ENCODE assay signal across 8 cellular contexts in the genomic region with DNA sequence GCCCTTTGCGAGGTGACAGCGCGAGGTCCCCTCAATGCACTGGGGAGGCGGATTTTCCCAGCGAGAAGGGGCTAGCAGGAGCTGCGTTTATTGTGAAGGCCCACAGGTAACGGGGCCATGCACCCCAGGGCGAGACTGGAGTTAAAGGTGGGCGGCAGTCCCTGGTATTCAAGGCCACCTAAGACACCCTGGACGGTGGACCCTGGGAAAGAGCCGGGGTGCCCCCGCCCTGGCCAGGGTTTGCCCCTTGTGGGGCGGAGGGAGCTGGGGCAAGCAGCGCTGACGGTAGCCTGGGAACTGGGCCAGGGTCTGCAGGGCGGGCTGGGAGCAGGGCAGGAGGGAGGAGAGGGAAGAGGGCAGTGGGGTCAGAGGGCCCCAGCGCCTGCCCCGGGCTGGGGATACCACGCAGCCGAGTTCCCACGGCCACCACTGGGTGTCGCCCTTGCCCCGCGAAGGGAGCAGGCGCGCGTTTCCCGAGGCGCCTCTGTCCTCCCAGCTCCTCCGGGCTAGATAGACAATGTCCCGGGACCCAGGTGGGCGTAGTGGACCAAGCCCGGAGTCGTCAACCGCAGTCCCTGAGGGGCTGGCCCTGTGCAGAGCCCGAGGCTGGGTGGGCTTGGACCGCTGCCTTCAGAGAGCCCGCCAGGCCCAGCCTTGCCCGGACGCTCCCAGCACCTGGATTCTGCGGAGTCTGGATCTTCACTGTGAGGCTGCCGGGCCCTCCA.
DNase-seq lines count a peak whose midpoint lies in the region; ATAC-seq and TF ChIP-seq lines count a peak whose summit lies in the region.

No MANE protein-coding gene starts in this region.

- peak overlapping the region; percentile 66 for H3K4me2 ChIP-seq in OCI-LY1 (ENCODE audit: low read length)

- H3K27ac ChIP-seq in 22Rv1 (no peak overlapping the region), OCI-LY1 (ENCODE audit: low read depth, low read length, poor library complexity, severe bottlenecking) (no peak overlapping the region), thoracic aorta (no peak overlapping the region)

- H3K9ac ChIP-seq in OCI-LY1 (ENCODE audit: low read length): 0 out of 2 replicates have a peak overlapping the region, but pooled peaks have one; percentile 10

- H3K9me2 ChIP-seq in OCI-LY1 (ENCODE audit: low read depth, low read length): no peaks in the 10 kb centered on the region

- peaks cover 17% of the 10 kb centered on the region for H3K4me1 ChIP-seq in OCI-LY1 (ENCODE audit: insufficient read depth, low read length, severe bottlenecking)
- no peaks in the 10 kb centered on the region for H3K4me1 ChIP-seq in thoracic aorta (ENCODE audit: control insufficient read depth in 1 of 2, low read depth in 2 of 2)

- H3K27me3 Mint-ChIP-seq in activated T-cell treated with anti-CD3 and anti-CD28 coated beads, Interleukin-2, amount 50 U/mL, for 72 hours (ENCODE audit: low read depth): no peaks in the 10 kb centered on the region

- no peaks in the 10 kb centered on the region for H3K9me3 Mint-ChIP-seq in activated T-cell treated with anti-CD3 and anti-CD28 coated beads, Interleukin-2, amount 50 U/mL, for 72 hours

- no peaks in the 10 kb centered on the region for H3F3A ChIP-seq in OCI-LY1 (ENCODE audit: insufficient read depth, low read length)

- H3K27me3 ChIP-seq in OCI-LY1 (ENCODE audit: insufficient read depth, low read length): no peaks in the 10 kb centered on the region
- no peaks in the 10 kb centered on the region for H3K27me3 ChIP-seq in thoracic aorta (replicated peaks; ENCODE audit: insufficient read depth)

- TF ChIP-seq CTCF in 22Rv1 (IDR thresholded peaks at IDR 0.05): peak; percentile 93
- peak; percentile 81 for TF ChIP-seq CTCF in OCI-LY1 (IDR thresholded peaks at IDR 0.05; ENCODE audit: low read length)
- peak; percentile 92 for TF ChIP-seq CTCF in fibroblast of the aortic adventitia (IDR thresholded peaks at IDR 0.05; ENCODE audit: insufficient read depth, low read length)
- peak; percentile 95 for TF ChIP-seq CTCF in thoracic aorta (IDR thresholded peaks at IDR 0.05)

- ATAC-seq in GM18502 (IDR thresholded peaks at IDR 0.05; ENCODE audit: poor library complexity, unreplicated experiment) (peak; percentile 87), HG02973 (IDR thresholded peaks at IDR 0.05; ENCODE audit: unreplicated experiment) (peak; percentile 84), thoracic aorta (ENCODE audit: insufficient number of reproducible peaks, low FRiP score, low read depth) (no peak)
- ATAC-seq in activated T-cell treated with anti-CD3 and anti-CD28 coated beads, Interleukin-2, amount 50 U/mL, for 72 hours (replicated peaks in 1 of 2): peak; percentile 87 to 88

- DNase-seq in activated T-cell treated with anti-CD3 and anti-CD28 coated beads, Interleukin-2, amount 50 U/mL, for 72 hours: peak; percentile 70 to 82
- DNase-seq in fibroblast of the aortic adventitia (ENCODE audit: low read depth) (peak; percentile 30), occipital lobe (lab: John Stamatoyannopoulos, UW) (peak; percentile 25), thoracic aorta (ENCODE audit: low spot score) (no peak)

- H4K20me1 ChIP-seq in OCI-LY1 (ENCODE audit: insufficient read depth, low read length): no peaks in the 10 kb centered on the region

- H3K36me3 ChIP-seq in OCI-LY1 (ENCODE audit: insufficient read depth, low read length) (no peaks in the 10 kb centered on the region), thoracic aorta (no peaks in the 10 kb centered on the region)

- H3K4me1 Mint-ChIP-seq in activated T-cell treated with anti-CD3 and anti-CD28 coated beads, Interleukin-2, amount 50 U/mL, for 72 hours (ENCODE audit: low read depth): peaks cover 11% of the 10 kb centered on the region

- peak overlapping the region; percentile 23 for H3K4me3 ChIP-seq in OCI-LY1 (ENCODE audit: low read depth, low read length, poor library complexity, severe bottlenecking)
- H3K4me3 ChIP-seq in fibroblast of the aortic adventitia (ENCODE audit: low read depth, low read length): no peak overlapping the region
- H3K4me3 ChIP-seq in thoracic aorta: no peak overlapping the region

- H2AFZ ChIP-seq in OCI-LY1 (ENCODE audit: low read length): no peak overlapping the region

- H3K79me2 ChIP-seq in OCI-LY1 (ENCODE audit: insufficient read depth, low read length): no peaks in the 10 kb centered on the region

- peak overlapping the region in 1 of 2 donors; percentile 20 for H3K4me3 Mint-ChIP-seq in activated T-cell treated with anti-CD3 and anti-CD28 coated beads, Interleukin-2, amount 50 U/mL, for 72 hours

- H3K9me3 ChIP-seq in OCI-LY1 (ENCODE audit: low read length): no peaks in the 10 kb centered on the region
- no peaks in the 10 kb centered on the region for H3K9me3 ChIP-seq in thoracic aorta

- no peak overlapping the region for H3K27ac Mint-ChIP-seq in activated T-cell treated with anti-CD3 and anti-CD28 coated beads, Interleukin-2, amount 50 U/mL, for 72 hours

- peaks cover 0 to 1% of the 10 kb centered on the region in 2 donors for H3K36me3 Mint-ChIP-seq in activated T-cell treated with anti-CD3 and anti-CD28 coated beads, Interleukin-2, amount 50 U/mL, for 72 hours (ENCODE audit: insufficient read depth in 2 of 2)
